1 cellular context compared by ENCODE assay signal in genomic region chr12:127893875-127894635, GRCh38.
TF ChIP-seq lines count a peak whose summit lies in the region.

No MANE protein-coding gene starts in this region.

TF ChIP-seq in GM23338, 12 proteins besides CTCF, POLR2A, EP300 and RAD21 (continued from another document):
- TF ChIP-seq, protein P1, sequence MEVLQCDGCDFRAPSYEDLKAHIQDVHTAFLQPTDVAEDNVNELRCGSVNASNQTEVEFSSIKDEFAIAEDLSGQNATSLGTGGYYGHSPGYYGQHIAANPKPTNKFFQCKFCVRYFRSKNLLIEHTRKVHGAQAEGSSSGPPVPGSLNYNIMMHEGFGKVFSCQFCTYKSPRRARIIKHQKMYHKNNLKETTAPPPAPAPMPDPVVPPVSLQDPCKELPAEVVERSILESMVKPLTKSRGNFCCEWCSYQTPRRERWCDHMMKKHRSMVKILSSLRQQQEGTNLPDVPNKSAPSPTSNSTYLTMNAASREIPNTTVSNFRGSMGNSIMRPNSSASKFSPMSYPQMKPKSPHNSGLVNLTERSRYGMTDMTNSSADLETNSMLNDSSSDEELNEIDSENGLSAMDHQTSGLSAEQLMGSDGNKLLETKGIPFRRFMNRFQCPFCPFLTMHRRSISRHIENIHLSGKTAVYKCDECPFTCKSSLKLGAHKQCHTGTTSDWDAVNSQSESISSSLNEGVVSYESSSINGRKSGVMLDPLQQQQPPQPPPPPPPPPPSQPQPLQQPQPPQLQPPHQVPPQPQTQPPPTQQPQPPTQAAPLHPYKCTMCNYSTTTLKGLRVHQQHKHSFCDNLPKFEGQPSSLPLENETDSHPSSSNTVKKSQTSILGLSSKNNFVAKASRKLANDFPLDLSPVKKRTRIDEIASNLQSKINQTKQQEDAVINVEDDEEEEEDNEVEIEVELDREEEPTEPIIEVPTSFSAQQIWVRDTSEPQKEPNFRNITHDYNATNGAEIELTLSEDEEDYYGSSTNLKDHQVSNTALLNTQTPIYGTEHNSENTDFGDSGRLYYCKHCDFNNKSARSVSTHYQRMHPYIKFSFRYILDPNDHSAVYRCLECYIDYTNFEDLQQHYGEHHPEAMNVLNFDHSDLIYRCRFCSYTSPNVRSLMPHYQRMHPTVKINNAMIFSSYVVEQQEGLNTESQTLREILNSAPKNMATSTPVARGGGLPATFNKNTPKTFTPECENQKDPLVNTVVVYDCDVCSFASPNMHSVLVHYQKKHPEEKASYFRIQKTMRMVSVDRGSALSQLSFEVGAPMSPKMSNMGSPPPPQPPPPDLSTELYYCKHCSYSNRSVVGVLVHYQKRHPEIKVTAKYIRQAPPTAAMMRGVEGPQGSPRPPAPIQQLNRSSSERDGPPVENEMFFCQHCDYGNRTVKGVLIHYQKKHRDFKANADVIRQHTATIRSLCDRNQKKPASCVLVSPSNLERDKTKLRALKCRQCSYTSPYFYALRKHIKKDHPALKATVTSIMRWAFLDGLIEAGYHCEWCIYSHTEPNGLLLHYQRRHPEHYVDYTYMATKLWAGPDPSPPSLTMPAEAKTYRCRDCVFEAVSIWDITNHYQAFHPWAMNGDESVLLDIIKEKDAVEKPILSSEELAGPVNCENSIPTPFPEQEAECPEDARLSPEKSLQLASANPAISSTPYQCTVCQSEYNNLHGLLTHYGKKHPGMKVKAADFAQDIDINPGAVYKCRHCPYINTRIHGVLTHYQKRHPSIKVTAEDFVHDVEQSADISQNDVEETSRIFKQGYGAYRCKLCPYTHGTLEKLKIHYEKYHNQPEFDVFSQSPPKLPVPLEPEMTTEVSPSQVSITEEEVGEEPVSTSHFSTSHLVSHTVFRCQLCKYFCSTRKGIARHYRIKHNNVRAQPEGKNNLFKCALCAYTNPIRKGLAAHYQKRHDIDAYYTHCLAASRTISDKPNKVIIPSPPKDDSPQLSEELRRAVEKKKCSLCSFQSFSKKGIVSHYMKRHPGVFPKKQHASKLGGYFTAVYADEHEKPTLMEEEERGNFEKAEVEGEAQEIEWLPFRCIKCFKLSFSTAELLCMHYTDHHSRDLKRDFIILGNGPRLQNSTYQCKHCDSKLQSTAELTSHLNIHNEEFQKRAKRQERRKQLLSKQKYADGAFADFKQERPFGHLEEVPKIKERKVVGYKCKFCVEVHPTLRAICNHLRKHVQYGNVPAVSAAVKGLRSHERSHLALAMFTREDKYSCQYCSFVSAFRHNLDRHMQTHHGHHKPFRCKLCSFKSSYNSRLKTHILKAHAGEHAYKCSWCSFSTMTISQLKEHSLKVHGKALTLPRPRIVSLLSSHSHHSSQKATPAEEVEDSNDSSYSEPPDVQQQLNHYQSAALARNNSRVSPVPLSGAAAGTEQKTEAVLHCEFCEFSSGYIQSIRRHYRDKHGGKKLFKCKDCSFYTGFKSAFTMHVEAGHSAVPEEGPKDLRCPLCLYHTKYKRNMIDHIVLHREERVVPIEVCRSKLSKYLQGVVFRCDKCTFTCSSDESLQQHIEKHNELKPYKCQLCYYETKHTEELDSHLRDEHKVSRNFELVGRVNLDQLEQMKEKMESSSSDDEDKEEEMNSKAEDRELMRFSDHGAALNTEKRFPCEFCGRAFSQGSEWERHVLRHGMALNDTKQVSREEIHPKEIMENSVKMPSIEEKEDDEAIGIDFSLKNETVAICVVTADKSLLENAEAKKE (CRISPR knock-in tag; IDR thresholded peaks at IDR 0.05): no peak
- TF ChIP-seq POLR2AphosphoS5 (IDR thresholded peaks at IDR 0.05; ENCODE audit: low read depth): no peak
- no peak for TF ChIP-seq EZH2 (IDR thresholded peaks at IDR 0.05; ENCODE audit: low read depth, unreplicated experiment)
